Comparison of ENCODE assay signal across 26 cellular contexts in the genomic region with DNA sequence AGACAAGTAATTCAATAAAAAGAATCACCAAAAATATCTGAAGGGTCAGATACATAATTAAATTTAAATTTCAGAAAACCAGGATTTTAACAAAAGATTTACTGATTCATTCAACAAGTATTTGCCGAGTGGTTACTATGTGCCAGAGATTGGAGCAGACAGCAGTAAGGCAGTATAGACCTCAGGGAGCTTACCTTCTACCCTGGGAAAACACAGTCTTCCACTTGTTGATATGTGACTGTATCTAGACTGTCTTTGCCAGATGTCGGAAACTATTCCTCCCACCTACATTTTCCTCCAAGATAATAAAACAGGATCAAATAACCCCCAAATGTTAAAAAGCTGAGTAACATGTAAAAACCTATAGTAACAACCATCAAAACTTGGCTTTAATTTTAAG. TPM values are rescaled to one million over a fixed set of nuclear protein-coding genes. Genes with fewer than 3 reads are reported as not detected.
DNase-seq lines count a peak whose midpoint lies in the region; ATAC-seq and TF ChIP-seq lines count a peak whose summit lies in the region.
"Had no signal": no experiment of that assay in that cellular context is flagged by ENCODE, and none has a peak within 500 bp of the region (broad histone marks: within the 10 kb centered on the region; RNA-seq: fewer than 3 reads in every experiment).

No MANE protein-coding gene starts in this region.

- H3K27me3 Mint-ChIP-seq in activated T-cell treated with anti-CD3 and anti-CD28 coated beads, Interleukin-2, amount 50 U/mL, for 24 hours, result no peaks in the 10 kb centered on the region
- H3K27me3 Mint-ChIP-seq in chondrocyte (ENCODE audit: low read depth), result no peaks in the 10 kb centered on the region
- H3K27me3 Mint-ChIP-seq: activated CD4-positive, alpha-beta T cell treated with anti-CD3 and anti-CD28 coated beads, Interleukin-2, amount 10 ng/mL, durations not matched to agents 7 days and 5 days; central memory CD8-positive, alpha-beta T cell had no signal

- H3K27ac ChIP-seq in osteoblast (ENCODE audit: low read depth, low read length), result peak overlapping the region; percentile 38
- H3K27ac ChIP-seq: A549, lower lobe of right lung, neutrophil had no signal

- H3F3A ChIP-seq in Loucy (ENCODE audit: low read depth), result no peaks in the 10 kb centered on the region

- H3K36me3 Mint-ChIP-seq in activated T-cell treated with anti-CD3 and anti-CD28 coated beads, Interleukin-2, amount 50 U/mL, for 24 hours (ENCODE audit: low read depth), result peaks cover 93% of the 10 kb centered on the region
- H3K36me3 Mint-ChIP-seq in chondrocyte (ENCODE audit: low read depth), result peaks cover 17% of the 10 kb centered on the region

- no peaks in the 10 kb centered on the region for H3K9me2 ChIP-seq in Loucy (replicated peaks; ENCODE audit: low read depth, low read length)

- H3K79me2 ChIP-seq in Loucy (ENCODE audit: insufficient read depth, low read length) (peaks cover 99% of the 10 kb centered on the region), osteoblast (ENCODE audit: insufficient read depth, low read length) (peaks cover 92% of the 10 kb centered on the region)

- H2AFZ ChIP-seq in Loucy (ENCODE audit: low read length) (no peak overlapping the region), osteoblast (ENCODE audit: low read length) (no peak overlapping the region)

- no peak for DNase-seq in activated T-cell treated with anti-CD3 and anti-CD28 coated beads, Interleukin-2, amount 50 U/mL, for 24 hours
- DNase-seq in activated T-cell treated with anti-CD3 and anti-CD28 coated beads for 4 hours, result no peak
- no peak for DNase-seq in chondrocyte (ENCODE audit: low spot score)
- no peak for DNase-seq in osteoblast (ENCODE audit: insufficient read length, low spot score, missing footprints)
- DNase-seq in LoVo (ENCODE audit: low spot score), result no peak
- DNase-seq in 8988T, result no peak
- DNase-seq: activated CD4-positive, alpha-beta T cell treated with anti-CD3 and anti-CD28 coated beads, Interleukin-2, amount 10 ng/mL, durations not matched to agents 7 days and 5 days; activated CD8-positive, alpha-beta memory T cell treated with anti-CD3 and anti-CD28 coated beads, Interleukin-2, amount 50 U/mL, for 48 hours; aorta; BE2C; Calu3; effector CD4-positive, alpha-beta T cell; EL; lower lobe of right lung; NCI-H146; NCI-H510A treated with DMSO at 0.1 percent for 48 hours; retina; stimulated activated CD4-positive, alpha-beta T cell treated with anti-CD3 and anti-CD28 coated beads, Interleukin-12 subunit alpha, Interleukin-12 subunit beta, amount 100 ng/mL, for 4 hours had no signal

- H3K4me3 ChIP-seq in Loucy (ENCODE audit: low read length, poor library complexity, severe bottlenecking) (peak overlapping the region; percentile 80), osteoblast (ENCODE audit: insufficient read depth, low read length) (no peak overlapping the region)
- H3K4me3 ChIP-seq: A549, lower lobe of right lung had no signal

- H3K9me3 ChIP-seq in Loucy (ENCODE audit: insufficient read depth, low read depth, low read length) (no peaks in the 10 kb centered on the region), osteoblast (ENCODE audit: low read depth, low read length) (no peaks in the 10 kb centered on the region)
- H3K9me3 ChIP-seq: A549, BE2C, lower lobe of right lung, neutrophil had no signal

- no peak for TF ChIP-seq CTCF in Loucy (conservative IDR thresholded peaks at IDR 0.05; ENCODE audit: low read length)
- TF ChIP-seq CTCF in chondrocyte (IDR thresholded peaks at IDR 0.05), result no peak
- TF ChIP-seq CTCF in osteoblast (IDR thresholded peaks at IDR 0.05; ENCODE audit: extremely low read depth, low read depth, low read length), result no peak

- H3K27me3 ChIP-seq in Loucy (ENCODE audit: insufficient read depth, low read length, poor library complexity, severe bottlenecking) (no peaks in the 10 kb centered on the region), osteoblast (ENCODE audit: insufficient read depth, low read length) (no peaks in the 10 kb centered on the region)
- H3K27me3 ChIP-seq: BE2C, neutrophil had no signal

- H3K36me3 ChIP-seq in Loucy (ENCODE audit: insufficient read depth, low read length) (peaks cover 46% of the 10 kb centered on the region), osteoblast (ENCODE audit: insufficient read depth, low read length) (peaks cover 42% of the 10 kb centered on the region)

- no peak overlapping the region for H3K4me3 Mint-ChIP-seq in activated T-cell treated with anti-CD3 and anti-CD28 coated beads, Interleukin-2, amount 50 U/mL, for 24 hours
- H3K4me3 Mint-ChIP-seq in chondrocyte (ENCODE audit: unreplicated experiment), result no peak overlapping the region
- H3K4me3 Mint-ChIP-seq: activated CD4-positive, alpha-beta T cell treated with anti-CD3 and anti-CD28 coated beads, Interleukin-2, amount 10 ng/mL, durations not matched to agents 7 days and 5 days; central memory CD8-positive, alpha-beta T cell; IgD-negative memory B cell; T-helper 1 cell treated with Interleukin-12 subunit alpha and Interleukin-12 subunit beta and Interleukin-4 antibody, amounts not matched to agents 30 μg/mL and 1 μg/mL, for 36 hours had no signal

- peak overlapping the region; percentile 48 for H3K27ac Mint-ChIP-seq in activated T-cell treated with anti-CD3 and anti-CD28 coated beads, Interleukin-2, amount 50 U/mL, for 24 hours
- peak overlapping the region; percentile 41 for H3K27ac Mint-ChIP-seq in chondrocyte (ENCODE audit: unreplicated experiment)
- H3K27ac Mint-ChIP-seq: activated CD4-positive, alpha-beta T cell treated with anti-CD3 and anti-CD28 coated beads, Interleukin-2, amount 10 ng/mL, durations not matched to agents 7 days and 5 days; T-helper 1 cell treated with Interleukin-12 subunit alpha and Interleukin-12 subunit beta and Interleukin-4 antibody, amounts not matched to agents 30 μg/mL and 1 μg/mL, for 36 hours had no signal

- H3K9me3 Mint-ChIP-seq in activated T-cell treated with anti-CD3 and anti-CD28 coated beads, Interleukin-2, amount 50 U/mL, for 24 hours, result no peaks in the 10 kb centered on the region
- no peaks in the 10 kb centered on the region for H3K9me3 Mint-ChIP-seq in chondrocyte (ENCODE audit: low read depth)
- H3K9me3 Mint-ChIP-seq: activated CD4-positive, alpha-beta T cell treated with anti-CD3 and anti-CD28 coated beads, Interleukin-2, amount 10 ng/mL, durations not matched to agents 7 days and 5 days; central memory CD8-positive, alpha-beta T cell; IgD-negative memory B cell; T-helper 1 cell treated with Interleukin-12 subunit alpha and Interleukin-12 subunit beta and Interleukin-4 antibody, amounts not matched to agents 30 μg/mL and 1 μg/mL, for 36 hours had no signal

- no peak for ATAC-seq in HG02678 (IDR thresholded peaks at IDR 0.05; ENCODE audit: unreplicated experiment)
- ATAC-seq: A549, esophagus mucosa, lower lobe of right lung had no signal

- H3K4me2 ChIP-seq in Loucy (ENCODE audit: low read depth, low read length, poor library complexity, severe bottlenecking) (peak overlapping the region; percentile 85), osteoblast (ENCODE audit: insufficient read depth, low read length) (peak overlapping the region; percentile 10)
- H3K4me2 ChIP-seq: A549 had no signal

- peak overlapping the region; percentile 92 for H3K9ac ChIP-seq in Loucy (ENCODE audit: low read depth, low read length, poor library complexity, severe bottlenecking)

- H3K4me1 Mint-ChIP-seq in activated T-cell treated with anti-CD3 and anti-CD28 coated beads, Interleukin-2, amount 50 U/mL, for 24 hours (ENCODE audit: low read depth), result peaks cover 64% of the 10 kb centered on the region
- peaks cover 59% of the 10 kb centered on the region for H3K4me1 Mint-ChIP-seq in chondrocyte (ENCODE audit: low read depth)

- peaks cover 93% of the 10 kb centered on the region for H4K20me1 ChIP-seq in Loucy (ENCODE audit: insufficient read depth, low read length, poor library complexity, severe bottlenecking)
- H4K20me1 ChIP-seq in osteoblast (ENCODE audit: insufficient read depth, low read length), result peaks cover 58% of the 10 kb centered on the region

- H3K4me1 ChIP-seq in Loucy (ENCODE audit: insufficient read depth, low read length, poor library complexity, severe bottlenecking), result peaks cover 45% of the 10 kb centered on the region
- peaks cover 45% of the 10 kb centered on the region for H3K4me1 ChIP-seq in osteoblast (ENCODE audit: insufficient read depth, low read length)
- H3K4me1 ChIP-seq: BE2C had no signal

RNA-seq across cellular contexts. Expression of gene HNRNPR, which starts 6.2 kb away (rescaled TPM):
- total RNA-seq in chondrocyte, result 91.0 to 151 TPM (median 91.3 TPM) in 3 replicates
- 69.5 and 70.6 TPM in 2 replicates for total RNA-seq in osteoblast

RNA-seq across cellular contexts. Expression of gene ZNF436, which starts 31.8 kb away (rescaled TPM):
- total RNA-seq in chondrocyte (17.0 to 18.6 TPM (median 17.4 TPM) in 3 replicates), osteoblast (32.4 and 32.9 TPM in 2 replicates)
